21 cellular contexts compared by ENCODE assay signal in genomic region chr11:4491878-4492606, GRCh38. TPM values are rescaled to one million over a fixed set of nuclear protein-coding genes. Genes with fewer than 3 reads are reported as not detected.
"Had no signal": no experiment of that assay in that cellular context is flagged by ENCODE, and none has a peak within 500 bp of the region (broad histone marks: within the 10 kb centered on the region; RNA-seq: fewer than 3 reads in every experiment).

No MANE protein-coding gene starts in this region.

- H3K36me3 ChIP-seq: cardiac muscle cell, esophagus squamous epithelium, tibial artery had no signal

- H3K27me3 ChIP-seq: cardiac muscle cell had no signal

- H3K27ac ChIP-seq: cardiac muscle cell, esophagus squamous epithelium, tibial artery had no signal

- H3K4me3 ChIP-seq: cardiac muscle cell, esophagus squamous epithelium, lung had no signal

- FAIRE-seq: frontal cortex, keratinocyte had no signal

- DNase-seq: activated CD4-positive, alpha-beta T cell treated with anti-CD3 and anti-CD28 coated beads, Interleukin-2, amount 50 U/mL, for 1 hour; activated CD8-positive, alpha-beta memory T cell treated with anti-CD3 and anti-CD28 coated beads, Interleukin-2, amount 50 U/mL, for 4 hours; activated naive CD8-positive, alpha-beta T cell treated with anti-CD3 and anti-CD28 coated beads, Interleukin-2, amount 10 ng/mL, durations not matched to agents 7 days and 5 days; amygdala; effector CD8-positive, alpha-beta T cell; esophagus squamous epithelium; occipital lobe; retina; stimulated activated naive CD4-positive, alpha-beta T cell; T-helper 9 cell; tibial artery had no signal

- H3K9me3 ChIP-seq: esophagus squamous epithelium, tibial artery had no signal

RNA-seq across cellular contexts. Expression of gene OR52K1, which starts 9.6 kb away (rescaled TPM):
- total RNA-seq: activated naive CD8-positive, alpha-beta T cell treated with anti-CD3 and anti-CD28 coated beads, Interleukin-2, amount 10 ng/mL, durations not matched to agents 7 days and 5 days; activated T-helper 1 cell treated with anti-CD3 and anti-CD28 coated beads, Interleukin-12 subunit alpha, Interleukin-12 subunit beta, Interleukin-2, Interleukin-4 antibody, amounts not matched to agents 30 ng/mL and 10 ng/mL and 1 ng/mL, durations not matched to agents 14 hours and 24 hours and 36 hours; cardiac muscle cell; chondrocyte; esophagus squamous epithelium; frontal cortex; left lobe of liver; occipital lobe; posterior vena cava; urinary bladder had no signal
- polyA plus RNA-seq: cardiac muscle cell, keratinocyte, urinary bladder had no signal

RNA-seq across cellular contexts. Expression of gene OR52K2, which starts 42.9 kb away (rescaled TPM):
- total RNA-seq: activated naive CD8-positive, alpha-beta T cell treated with anti-CD3 and anti-CD28 coated beads, Interleukin-2, amount 10 ng/mL, durations not matched to agents 7 days and 5 days; activated T-helper 1 cell treated with anti-CD3 and anti-CD28 coated beads, Interleukin-12 subunit alpha, Interleukin-12 subunit beta, Interleukin-2, Interleukin-4 antibody, amounts not matched to agents 30 ng/mL and 10 ng/mL and 1 ng/mL, durations not matched to agents 14 hours and 24 hours and 36 hours; cardiac muscle cell; chondrocyte; esophagus squamous epithelium; frontal cortex; left lobe of liver; occipital lobe; posterior vena cava; urinary bladder had no signal
- polyA plus RNA-seq: cardiac muscle cell, keratinocyte, urinary bladder had no signal

RNA-seq across cellular contexts. Expression of gene OR52M1, which starts 52.9 kb away (rescaled TPM):
- total RNA-seq: activated naive CD8-positive, alpha-beta T cell treated with anti-CD3 and anti-CD28 coated beads, Interleukin-2, amount 10 ng/mL, durations not matched to agents 7 days and 5 days; activated T-helper 1 cell treated with anti-CD3 and anti-CD28 coated beads, Interleukin-12 subunit alpha, Interleukin-12 subunit beta, Interleukin-2, Interleukin-4 antibody, amounts not matched to agents 30 ng/mL and 10 ng/mL and 1 ng/mL, durations not matched to agents 14 hours and 24 hours and 36 hours; cardiac muscle cell; chondrocyte; esophagus squamous epithelium; frontal cortex; left lobe of liver; lung; occipital lobe; posterior vena cava; subcutaneous adipose tissue; urinary bladder had no signal
- polyA plus RNA-seq: cardiac muscle cell, keratinocyte, lung, urinary bladder had no signal
